1 cellular context compared by ENCODE assay signal in the genomic region with DNA sequence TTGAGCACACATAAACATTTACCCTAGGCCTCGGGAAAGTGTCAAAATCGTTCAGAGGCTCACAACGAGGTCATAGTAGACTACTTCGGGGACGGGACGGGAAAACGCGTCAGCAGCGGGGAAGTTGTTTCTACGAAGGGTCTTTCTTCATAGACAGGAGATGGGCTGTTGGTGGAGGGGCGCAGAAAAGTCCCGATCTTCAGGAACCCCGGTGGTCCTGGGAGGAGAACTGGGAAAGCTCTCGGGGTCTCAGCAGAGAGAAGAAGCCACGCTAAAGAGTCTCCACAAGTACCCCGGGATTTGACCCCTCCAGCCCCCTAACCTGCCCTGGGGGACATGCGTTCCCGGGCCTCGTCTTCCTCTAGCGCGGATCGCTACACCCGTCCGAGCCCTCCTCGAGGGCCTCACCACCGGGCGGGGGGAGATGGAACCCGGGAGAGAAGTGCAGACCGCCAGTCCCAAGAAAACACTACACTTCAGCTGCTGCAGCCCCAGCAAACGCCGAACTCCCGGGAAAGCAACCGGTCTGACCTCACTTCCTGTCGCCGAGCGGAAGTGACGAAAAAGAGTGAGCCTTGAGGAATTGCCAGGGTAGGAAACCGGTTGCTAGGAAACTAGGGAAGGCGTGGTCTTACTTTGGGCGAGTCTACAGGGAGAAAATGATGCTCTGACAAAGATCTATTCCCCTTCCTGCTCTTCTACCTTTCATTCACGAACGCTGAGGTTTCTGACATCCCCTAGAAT.
TF ChIP-seq lines count a peak whose summit lies in the region.

A gene (minus strand): TSS at position 534 of the 744 bp plus-strand sequence. CDS start 1,611 bp downstream, outside the sequence.

TF ChIP-seq in HepG2, 621 proteins besides CTCF, POLR2A, EP300 and RAD21 (continued from another document):
- TF ChIP-seq, protein P1, sequence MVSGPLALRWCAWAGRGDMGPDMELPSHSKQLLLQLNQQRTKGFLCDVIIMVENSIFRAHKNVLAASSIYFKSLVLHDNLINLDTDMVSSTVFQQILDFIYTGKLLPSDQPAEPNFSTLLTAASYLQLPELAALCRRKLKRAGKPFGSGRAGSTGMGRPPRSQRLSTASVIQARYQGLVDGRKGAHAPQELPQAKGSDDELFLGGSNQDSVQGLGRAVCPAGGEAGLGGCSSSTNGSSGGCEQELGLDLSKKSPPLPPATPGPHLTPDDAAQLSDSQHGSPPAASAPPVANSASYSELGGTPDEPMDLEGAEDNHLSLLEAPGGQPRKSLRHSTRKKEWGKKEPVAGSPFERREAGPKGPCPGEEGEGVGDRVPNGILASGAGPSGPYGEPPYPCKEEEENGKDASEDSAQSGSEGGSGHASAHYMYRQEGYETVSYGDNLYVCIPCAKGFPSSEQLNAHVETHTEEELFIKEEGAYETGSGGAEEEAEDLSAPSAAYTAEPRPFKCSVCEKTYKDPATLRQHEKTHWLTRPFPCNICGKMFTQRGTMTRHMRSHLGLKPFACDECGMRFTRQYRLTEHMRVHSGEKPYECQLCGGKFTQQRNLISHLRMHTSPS (CRISPR knock-in tag; IDR thresholded peaks at IDR 0.05; ENCODE audit: low read depth), result no peak
- TF ChIP-seq KLF12 (CRISPR knock-in tag; IDR thresholded peaks at IDR 0.05; ENCODE audit: borderline replicate concordance) (no peak), ZSCAN30 (CRISPR knock-in tag; IDR thresholded peaks at IDR 0.05) (0 out of 2 replicates have a peak, but pooled peaks have one; percentile 45), ZNF446 (CRISPR knock-in tag; IDR thresholded peaks at IDR 0.05) (no peak), NR1H2 (CRISPR knock-in tag; IDR thresholded peaks at IDR 0.05; ENCODE audit: borderline replicate concordance, low read depth) (no peak), EZH2 (conservative IDR thresholded peaks at IDR 0.05; ENCODE audit: low read depth, low read length) (no peak), NRL (CRISPR knock-in tag; IDR thresholded peaks at IDR 0.05; ENCODE audit: borderline replicate concordance) (peak; percentile 83; the same call in 1 of the 2 replicates), HIVEP1 (CRISPR knock-in tag; IDR thresholded peaks at IDR 0.05) (no peak), ISX (CRISPR knock-in tag; conservative IDR thresholded peaks at IDR 0.05) (no peak), MED1 (CRISPR knock-in tag; IDR thresholded peaks at IDR 0.05) (peak; percentile 29; the same call in 1 of the 2 replicates), CEBPB (IDR thresholded peaks at IDR 0.05; ENCODE audit: borderline replicate concordance, low read depth, low read length) (no peak), NFKB2 (CRISPR knock-in tag; IDR thresholded peaks at IDR 0.05; ENCODE audit: borderline replicate concordance) (peak; percentile 40; the same call in 1 of the 2 replicates), SMARCC2 (IDR thresholded peaks at IDR 0.05) (no peak), POGZ (CRISPR knock-in tag; IDR thresholded peaks at IDR 0.05) (peak; percentile 60), ZNF790 (CRISPR knock-in tag; IDR thresholded peaks at IDR 0.05; ENCODE audit: borderline replicate concordance) (no peak), KMT2B (CRISPR knock-in tag; IDR thresholded peaks at IDR 0.05) (peak; percentile 96), ZNF260 (CRISPR knock-in tag; IDR thresholded peaks at IDR 0.05; ENCODE audit: borderline replicate concordance, low read depth) (no peak)
- TF ChIP-seq, protein P2, sequence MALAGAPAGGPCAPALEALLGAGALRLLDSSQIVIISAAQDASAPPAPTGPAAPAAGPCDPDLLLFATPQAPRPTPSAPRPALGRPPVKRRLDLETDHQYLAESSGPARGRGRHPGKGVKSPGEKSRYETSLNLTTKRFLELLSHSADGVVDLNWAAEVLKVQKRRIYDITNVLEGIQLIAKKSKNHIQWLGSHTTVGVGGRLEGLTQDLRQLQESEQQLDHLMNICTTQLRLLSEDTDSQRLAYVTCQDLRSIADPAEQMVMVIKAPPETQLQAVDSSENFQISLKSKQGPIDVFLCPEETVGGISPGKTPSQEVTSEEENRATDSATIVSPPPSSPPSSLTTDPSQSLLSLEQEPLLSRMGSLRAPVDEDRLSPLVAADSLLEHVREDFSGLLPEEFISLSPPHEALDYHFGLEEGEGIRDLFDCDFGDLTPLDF (CRISPR knock-in tag; IDR thresholded peaks at IDR 0.05), result peak; percentile 62; the same call in 1 of the 2 replicates
- TF ChIP-seq, protein P3, sequence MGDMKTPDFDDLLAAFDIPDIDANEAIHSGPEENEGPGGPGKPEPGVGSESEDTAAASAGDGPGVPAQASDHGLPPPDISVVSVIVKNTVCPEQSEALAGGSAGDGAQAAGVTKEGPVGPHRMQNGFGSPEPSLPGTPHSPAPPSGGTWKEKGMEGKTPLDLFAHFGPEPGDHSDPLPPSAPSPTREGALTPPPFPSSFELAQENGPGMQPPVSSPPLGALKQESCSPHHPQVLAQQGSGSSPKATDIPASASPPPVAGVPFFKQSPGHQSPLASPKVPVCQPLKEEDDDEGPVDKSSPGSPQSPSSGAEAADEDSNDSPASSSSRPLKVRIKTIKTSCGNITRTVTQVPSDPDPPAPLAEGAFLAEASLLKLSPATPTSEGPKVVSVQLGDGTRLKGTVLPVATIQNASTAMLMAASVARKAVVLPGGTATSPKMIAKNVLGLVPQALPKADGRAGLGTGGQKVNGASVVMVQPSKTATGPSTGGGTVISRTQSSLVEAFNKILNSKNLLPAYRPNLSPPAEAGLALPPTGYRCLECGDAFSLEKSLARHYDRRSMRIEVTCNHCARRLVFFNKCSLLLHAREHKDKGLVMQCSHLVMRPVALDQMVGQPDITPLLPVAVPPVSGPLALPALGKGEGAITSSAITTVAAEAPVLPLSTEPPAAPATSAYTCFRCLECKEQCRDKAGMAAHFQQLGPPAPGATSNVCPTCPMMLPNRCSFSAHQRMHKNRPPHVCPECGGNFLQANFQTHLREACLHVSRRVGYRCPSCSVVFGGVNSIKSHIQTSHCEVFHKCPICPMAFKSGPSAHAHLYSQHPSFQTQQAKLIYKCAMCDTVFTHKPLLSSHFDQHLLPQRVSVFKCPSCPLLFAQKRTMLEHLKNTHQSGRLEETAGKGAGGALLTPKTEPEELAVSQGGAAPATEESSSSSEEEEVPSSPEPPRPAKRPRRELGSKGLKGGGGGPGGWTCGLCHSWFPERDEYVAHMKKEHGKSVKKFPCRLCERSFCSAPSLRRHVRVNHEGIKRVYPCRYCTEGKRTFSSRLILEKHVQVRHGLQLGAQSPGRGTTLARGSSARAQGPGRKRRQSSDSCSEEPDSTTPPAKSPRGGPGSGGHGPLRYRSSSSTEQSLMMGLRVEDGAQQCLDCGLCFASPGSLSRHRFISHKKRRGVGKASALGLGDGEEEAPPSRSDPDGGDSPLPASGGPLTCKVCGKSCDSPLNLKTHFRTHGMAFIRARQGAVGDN (CRISPR knock-in tag; IDR thresholded peaks at IDR 0.05), result peak; percentile 59
- TF ChIP-seq, protein P4, sequence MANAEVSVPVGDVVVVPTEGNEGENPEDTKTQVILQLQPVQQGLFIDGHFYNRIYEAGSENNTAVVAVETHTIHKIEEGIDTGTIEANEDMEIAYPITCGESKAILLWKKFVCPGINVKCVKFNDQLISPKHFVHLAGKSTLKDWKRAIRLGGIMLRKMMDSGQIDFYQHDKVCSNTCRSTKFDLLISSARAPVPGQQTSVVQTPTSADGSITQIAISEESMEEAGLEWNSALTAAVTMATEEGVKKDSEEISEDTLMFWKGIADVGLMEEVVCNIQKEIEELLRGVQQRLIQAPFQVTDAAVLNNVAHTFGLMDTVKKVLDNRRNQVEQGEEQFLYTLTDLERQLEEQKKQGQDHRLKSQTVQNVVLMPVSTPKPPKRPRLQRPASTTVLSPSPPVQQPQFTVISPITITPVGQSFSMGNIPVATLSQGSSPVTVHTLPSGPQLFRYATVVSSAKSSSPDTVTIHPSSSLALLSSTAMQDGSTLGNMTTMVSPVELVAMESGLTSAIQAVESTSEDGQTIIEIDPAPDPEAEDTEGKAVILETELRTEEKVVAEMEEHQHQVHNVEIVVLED (CRISPR knock-in tag; IDR thresholded peaks at IDR 0.05; ENCODE audit: borderline replicate concordance), result no peak
- TF ChIP-seq, protein P5, sequence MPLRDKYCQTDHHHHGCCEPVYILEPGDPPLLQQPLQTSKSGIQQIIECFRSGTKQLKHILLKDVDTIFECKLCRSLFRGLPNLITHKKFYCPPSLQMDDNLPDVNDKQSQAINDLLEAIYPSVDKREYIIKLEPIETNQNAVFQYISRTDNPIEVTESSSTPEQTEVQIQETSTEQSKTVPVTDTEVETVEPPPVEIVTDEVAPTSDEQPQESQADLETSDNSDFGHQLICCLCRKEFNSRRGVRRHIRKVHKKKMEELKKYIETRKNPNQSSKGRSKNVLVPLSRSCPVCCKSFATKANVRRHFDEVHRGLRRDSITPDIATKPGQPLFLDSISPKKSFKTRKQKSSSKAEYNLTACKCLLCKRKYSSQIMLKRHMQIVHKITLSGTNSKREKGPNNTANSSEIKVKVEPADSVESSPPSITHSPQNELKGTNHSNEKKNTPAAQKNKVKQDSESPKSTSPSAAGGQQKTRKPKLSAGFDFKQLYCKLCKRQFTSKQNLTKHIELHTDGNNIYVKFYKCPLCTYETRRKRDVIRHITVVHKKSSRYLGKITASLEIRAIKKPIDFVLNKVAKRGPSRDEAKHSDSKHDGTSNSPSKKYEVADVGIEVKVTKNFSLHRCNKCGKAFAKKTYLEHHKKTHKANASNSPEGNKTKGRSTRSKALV (CRISPR knock-in tag; IDR thresholded peaks at IDR 0.05), result no peak
